ENCODE assay signal across 21 cellular contexts in genomic region chr20:21189761-21190523, GRCh38.
A peak's percentile ranks its signal among the peaks of the same experiment; 100 is the strongest.
DNase-seq lines count a peak whose midpoint lies in the region; ATAC-seq, FAIRE-seq and TF ChIP-seq lines count a peak whose summit lies in the region.
"Had no signal": no experiment of that assay in that cellular context is flagged by ENCODE, and none has a peak within 500 bp of the region (broad histone marks: within the 10 kb centered on the region; RNA-seq: fewer than 3 reads in every experiment).

No MANE protein-coding gene starts in this region.

- in situ Hi-C loops in HepG2 (cut with HindIII; ENCODE audit: extremely low pct_ligation_motif_present, low pct_unique_long_range_greater_than_20kb): no loop called here

- H2BK5ac ChIP-seq in mesendoderm (ENCODE audit: low read length): peak overlapping the region; percentile 71

- POLR2A ChIA-PET in WTC11 (lab: Charles Lee): interaction anchor here (0.6 to 1.1 kb wide), 6 partner anchors 8 to 89 kb away, joined by 3 to 7 read pairs (median 4); partner anchors contain the start of gene KIZ
- POLR2A ChIA-PET in HepG2 (lab: Yijun Ruan, JAX): interaction anchor here (0.7 kb wide), 1 partner anchor 64 kb away, joined by 3 read pairs; the partner anchor contains the start of gene KIZ

- H3K27me3 Mint-ChIP-seq in WTC11 (ENCODE audit: low read depth) (no peaks in the 10 kb centered on the region), endothelial cell (ENCODE audit: unreplicated experiment) (no peaks in the 10 kb centered on the region)
- H3K27me3 Mint-ChIP-seq: dendritic cell treated with granulocyte-macrophage colony-stimulating factor and Interleukin-4, amounts not matched to agents 40 ng/mL and 50 ng/mL, for 4 days; natural killer cell treated with Interleukin-12 subunit alpha and Interleukin-12 subunit beta and Interleukin-15 and Interleukin-18, amount 100 ng/mL, for 72 hours had no signal

- H3K36me3 Mint-ChIP-seq in WTC11: no peaks in the 10 kb centered on the region
- no peaks in the 10 kb centered on the region for H3K36me3 Mint-ChIP-seq in endothelial cell (ENCODE audit: low read depth, unreplicated experiment)
- H3K36me3 Mint-ChIP-seq: natural killer cell treated with Interleukin-12 subunit alpha and Interleukin-12 subunit beta and Interleukin-15 and Interleukin-18, amount 100 ng/mL, for 72 hours had no signal

- no peak overlapping the region for H3K4me3 ChIP-seq in mesendoderm (ENCODE audit: low read length)
- H3K4me3 ChIP-seq in HepG2 (replicated peaks in 1 of 3; ENCODE audit: insufficient read depth in 1 of 3, low read depth in 2 of 3, low read length in 3 of 3): no peak overlapping the region
- H3K4me3 ChIP-seq: esophagus squamous epithelium, GM12878, MG63, thyroid gland had no signal

- no TSS peak for BruUV-seq in HepG2 (replicated peaks; lab: Mats Ljungman, UMichigan)

- no peak overlapping the region for H2AK5ac ChIP-seq in mesendoderm (ENCODE audit: low read length)

- no peak overlapping the region for H3K4me2 ChIP-seq in mesendoderm (ENCODE audit: low read length)
- H3K4me2 ChIP-seq in HepG2 (ENCODE audit: low read depth, low read length): no peak overlapping the region

- CTCF ChIA-PET in WTC11 (lab: Charles Lee): interaction anchor here (0.9 to 3.9 kb wide), 7 partner anchors 46 to 369 kb away, joined by 3 to 24 read pairs (median 4); partner anchors contain the start of gene KIZ
- CTCF ChIA-PET in HepG2 (lab: Yijun Ruan, JAX; ENCODE audit: low intra/inter-chr PET ratio, low total read pairs): no interaction called here

- peak; percentile 84 for ATAC-seq in WTC11
- ATAC-seq in HepG2: no peak
- ATAC-seq: CD8-positive, alpha-beta T cell; GM12878; natural killer cell treated with Interleukin-12 subunit alpha and Interleukin-12 subunit beta and Interleukin-15 and Interleukin-18, amount 100 ng/mL, for 72 hours; right cardiac atrium had no signal

- H3K79me1 ChIP-seq in mesendoderm (ENCODE audit: low read length): no peaks in the 10 kb centered on the region

- H3K4me1 ChIP-seq in mesendoderm (ENCODE audit: control insufficient read depth, low read depth, low read length): peaks cover 2% of the 10 kb centered on the region
- H3K4me1 ChIP-seq in HepG2 (ENCODE audit: insufficient read depth, low read length): peaks cover 3% of the 10 kb centered on the region
- H3K4me1 ChIP-seq: esophagus squamous epithelium had no signal

- H3K36me3 ChIP-seq in mesendoderm (ENCODE audit: control insufficient read depth, insufficient read depth, low read length) (no peaks in the 10 kb centered on the region), HepG2 (replicated peaks in 1 of 2; ENCODE audit: control insufficient read depth in 1 of 2, insufficient read depth in 2 of 2, low read length in 2 of 2) (peaks cover 15 to 23% of the 10 kb centered on the region in 2 experiments)
- H3K36me3 ChIP-seq: esophagus squamous epithelium, MG63, thyroid gland had no signal

- no peak for FAIRE-seq in HepG2 (lab: Jason Lieb, UNC)
- FAIRE-seq: GM12878 had no signal

- no peak overlapping the region for H4K8ac ChIP-seq in mesendoderm (ENCODE audit: low read depth, low read length)

- no peak for TF ChIP-seq RAD21 in HepG2 (CRISPR knock-in tag; IDR thresholded peaks at IDR 0.05)

- no peak overlapping the region for H3K23ac ChIP-seq in mesendoderm (ENCODE audit: low read length)

- H3K9me3 Mint-ChIP-seq in WTC11 (no peaks in the 10 kb centered on the region), endothelial cell (ENCODE audit: unreplicated experiment) (no peaks in the 10 kb centered on the region)
- H3K9me3 Mint-ChIP-seq: CD8-positive, alpha-beta T cell; dendritic cell treated with granulocyte-macrophage colony-stimulating factor and Interleukin-4, amounts not matched to agents 40 ng/mL and 50 ng/mL, for 4 days; natural killer cell treated with Interleukin-12 subunit alpha and Interleukin-12 subunit beta and Interleukin-15 and Interleukin-18, amount 100 ng/mL, for 72 hours had no signal

- intact Hi-C loops in HepG2 (cut with micrococcal nuclease; ENCODE audit: unreplicated experiment): no loop called here

- peak overlapping the region; percentile 65 for H3K56ac ChIP-seq in mesendoderm (ENCODE audit: low read length)

- no peak overlapping the region for H3K18ac ChIP-seq in mesendoderm (ENCODE audit: low read length)

- TF ChIP-seq POLR2A in HepG2 (IDR thresholded peaks at IDR 0.05; ENCODE audit: insufficient read depth in 1 of 2, low read depth in 2 of 2, low read length in 2 of 2): no peak

- TF ChIP-seq EP300 in HepG2 (IDR thresholded peaks at IDR 0.05; ENCODE audit: low read depth in 2 of 2, low read length in 2 of 2): no peak
- TF ChIP-seq EP300 in HepG2 (CRISPR knock-in tag; IDR thresholded peaks at IDR 0.05; ENCODE audit: borderline replicate concordance): no peak

- H3K4me1 Mint-ChIP-seq in WTC11: peaks cover 72% of the 10 kb centered on the region
- H3K4me1 Mint-ChIP-seq in endothelial cell (ENCODE audit: unreplicated experiment): peaks cover 23% of the 10 kb centered on the region

- H4K5ac ChIP-seq in mesendoderm (ENCODE audit: low read length): no peak overlapping the region

- no peak overlapping the region for H2BK120ac ChIP-seq in mesendoderm (ENCODE audit: low read depth, low read length)

- DNase-seq in DMS153 (lab: John Stamatoyannopoulos, UW) (peak; percentile 5), NCI-H1417 (lab: John Stamatoyannopoulos, UW) (peak in 2 of 3 experiments; percentile 90 to 97), WTC11 (ENCODE audit: low spot score) (peak; percentile 51), mesendoderm (peak; percentile 95), H4 (ENCODE audit: low spot score) (no peak), HepG2 (ENCODE audit: low spot score) (no peak), kidney tubule cell (ENCODE audit: low spot score) (no peak), endothelial cell (ENCODE audit: low spot score) (no peak)
- DNase-seq: activated CD8-positive, alpha-beta memory T cell treated with anti-CD3 and anti-CD28 coated beads, Interleukin-2, amount 50 U/mL, for 48 hours; activated naive CD4-positive, alpha-beta T cell treated with anti-CD3 and anti-CD28 coated beads, Interleukin-2, amount 50 U/mL, for 16 hours; CD8-positive, alpha-beta T cell; esophagus squamous epithelium; MG63; right cardiac atrium; stimulated activated CD4-positive, alpha-beta T cell treated with anti-CD3 and anti-CD28 coated beads, Interleukin-2, amount 100 ng/mL, for 48 hours; T-helper 1 cell; thyroid gland had no signal

- WGBS in mesendoderm (ENCODE audit: extremely low coverage, insufficient coverage, low lambda C conversion rate): no CpG with 5 or more reads among the region's 10 CpGs
- 93% methylated on average over 10 of the region's 10 CpGs for WGBS in HepG2 (ENCODE audit: low lambda C conversion rate)

- H3K27ac ChIP-seq in mesendoderm (ENCODE audit: low read depth, low read length) (peak overlapping the region; percentile 74), HepG2 (ENCODE audit: extremely low read length, insufficient read depth, low read length) (no peak overlapping the region)
- H3K27ac ChIP-seq: esophagus squamous epithelium had no signal

- H3K27me3 ChIP-seq in mesendoderm (ENCODE audit: insufficient read depth, low read length, poor library complexity): no peaks in the 10 kb centered on the region
- no peaks in the 10 kb centered on the region for H3K27me3 ChIP-seq in HepG2 (ENCODE audit: control insufficient read depth in 1 of 2, insufficient read depth in 2 of 2, low read length in 2 of 2)
- H3K27me3 ChIP-seq: esophagus squamous epithelium, MG63, thyroid gland had no signal

- H3K27ac Mint-ChIP-seq in WTC11: peak overlapping the region; percentile 99
- H3K27ac Mint-ChIP-seq in endothelial cell (ENCODE audit: unreplicated experiment): no peak overlapping the region
- H3K27ac Mint-ChIP-seq: brain; CD8-positive, alpha-beta T cell; dendritic cell treated with granulocyte-macrophage colony-stimulating factor and Interleukin-4, amounts not matched to agents 40 ng/mL and 50 ng/mL, for 4 days; natural killer cell treated with Interleukin-12 subunit alpha and Interleukin-12 subunit beta and Interleukin-15 and Interleukin-18, amount 100 ng/mL, for 72 hours had no signal

- H4K20me1 ChIP-seq in HepG2 (ENCODE audit: insufficient read depth, low read length): no peaks in the 10 kb centered on the region

- H3K4me3 Mint-ChIP-seq in WTC11 (peak overlapping the region; percentile 66), endothelial cell (ENCODE audit: unreplicated experiment) (no peak overlapping the region)
- H3K4me3 Mint-ChIP-seq: CD8-positive, alpha-beta T cell; dendritic cell treated with granulocyte-macrophage colony-stimulating factor and Interleukin-4, amounts not matched to agents 40 ng/mL and 50 ng/mL, for 4 days; natural killer cell treated with Interleukin-12 subunit alpha and Interleukin-12 subunit beta and Interleukin-15 and Interleukin-18, amount 100 ng/mL, for 72 hours had no signal

- H3K9ac ChIP-seq in mesendoderm (ENCODE audit: low read length): no peak overlapping the region
- H3K9ac ChIP-seq in HepG2 (ENCODE audit: insufficient read depth, low read depth, low read length): no peak overlapping the region

- H2AFZ ChIP-seq in HepG2 (ENCODE audit: low read length): no peak overlapping the region

- H3K79me2 ChIP-seq in mesendoderm (ENCODE audit: control insufficient read depth, insufficient read depth, low read length) (no peaks in the 10 kb centered on the region), HepG2 (ENCODE audit: insufficient read depth, low read length) (no peaks in the 10 kb centered on the region)

- H3K9me3 ChIP-seq in HepG2 (ENCODE audit: low read length): no peaks in the 10 kb centered on the region
- H3K9me3 ChIP-seq: esophagus squamous epithelium, MG63, thyroid gland had no signal

- no peak overlapping the region for H2BK15ac ChIP-seq in mesendoderm (replicated peaks; ENCODE audit: low read depth)

- H3K4ac ChIP-seq in mesendoderm (ENCODE audit: low read depth, low read length): no peak overlapping the region

- TF ChIP-seq CTCF in WTC11 (IDR thresholded peaks at IDR 0.05) (no peak), HepG2 (CRISPR knock-in tag; IDR thresholded peaks at IDR 0.05) (no peak), endothelial cell (IDR thresholded peaks at IDR 0.05; ENCODE audit: unreplicated experiment) (no peak)

TF ChIP-seq in WTC11, 78 proteins besides CTCF, POLR2A, EP300 and RAD21 (continues in another document):
- peak; percentile 74; the same call in 1 of the 2 replicates for TF ChIP-seq FOXK1 (CRISPR knock-in tag; IDR thresholded peaks at IDR 0.05)
- peak; percentile 99 for TF ChIP-seq ZNF121 (CRISPR knock-in tag; IDR thresholded peaks at IDR 0.05)
- no peak for TF ChIP-seq PRRX2 (CRISPR knock-in tag; IDR thresholded peaks at IDR 0.05)

TF ChIP-seq in HepG2, 621 proteins besides CTCF, POLR2A, EP300 and RAD21 (continues in another document):
- TF ChIP-seq GABPA (IDR thresholded peaks at IDR 0.05; ENCODE audit: low read depth, low read length) (no peak), GABPA (CRISPR knock-in tag; IDR thresholded peaks at IDR 0.05; ENCODE audit: low read depth) (no peak), SOX13 (IDR thresholded peaks at IDR 0.05) (no peak), SOX13 (CRISPR knock-in tag; conservative IDR thresholded peaks at IDR 0.05 in 1 of 2, IDR thresholded peaks at IDR 0.05 in 1 of 2) (no peak), FOXM1 (CRISPR knock-in tag; IDR thresholded peaks at IDR 0.05) (no peak), PCBP2 (optimal IDR thresholded peaks at IDR 0.05; ENCODE audit: low read depth, low read length, poor library complexity, severe bottlenecking) (no peak), PITX1 (CRISPR knock-in tag; IDR thresholded peaks at IDR 0.05) (no peak), ZNF234 (CRISPR knock-in tag; conservative IDR thresholded peaks at IDR 0.05) (no peak)

Comparison
In these comparisons a context has a peak if more than half of its experiments do, and no peak if none do; other contexts are left out.
1. DNase-seq: peak in DMS153 (single experiment), NCI-H1417 (2 of 3), WTC11 (single experiment) and mesendoderm (single experiment); none in H4 (single experiment), HepG2 (single experiment), kidney tubule cell (single experiment) and endothelial cell (single experiment).